In the genomic region with DNA sequence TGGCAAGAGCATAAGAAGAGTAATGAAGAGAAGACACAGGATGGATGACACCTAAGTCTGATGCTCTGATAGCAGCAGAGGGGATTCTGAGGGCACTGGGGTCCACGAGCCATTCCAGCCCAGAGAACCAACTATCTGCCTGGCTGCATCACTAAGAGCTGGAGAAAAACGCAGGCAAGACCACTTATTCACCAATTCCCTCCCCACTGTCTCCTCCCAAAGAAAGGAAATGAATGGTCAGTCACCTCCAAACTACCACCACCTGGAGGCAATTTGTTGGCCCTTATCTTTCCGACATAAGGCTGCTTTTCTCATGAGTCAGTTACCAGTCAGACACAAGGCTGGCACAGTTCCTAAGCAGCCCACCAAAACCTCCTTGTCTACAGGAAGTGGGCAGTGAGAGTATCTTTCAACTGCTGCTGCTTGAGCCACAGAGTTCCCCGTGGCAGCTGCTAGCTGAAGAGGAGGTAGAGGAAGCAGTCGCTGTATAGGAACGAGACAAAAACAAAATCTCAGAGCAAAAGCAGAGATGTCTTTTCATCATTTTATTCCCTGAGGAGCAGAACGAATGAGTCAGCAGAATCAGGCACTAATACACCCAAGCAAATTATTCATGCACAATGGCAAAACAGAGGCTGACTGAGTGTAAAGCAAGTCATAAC, we compare ENCODE assay signal across 8 cellular contexts.
DNase-seq lines count a peak whose midpoint lies in the region; ATAC-seq and TF ChIP-seq lines count a peak whose summit lies in the region.

No MANE protein-coding gene starts in this region.

- peaks cover 78% of the 10 kb centered on the region for H3K4me1 Mint-ChIP-seq in activated naive CD4-positive, alpha-beta T cell treated with anti-CD3 and anti-CD28 coated beads, Interleukin-2, amount 10 ng/mL, durations not matched to agents 7 days and 5 days

- CTCF ChIA-PET in RWPE1 (lab: Yijun Ruan, JAX) = interaction anchor here (1.2 kb wide), 1 partner anchor 42 kb away, joined by 4 read pairs; no protein-coding TSS in a partner anchor
- CTCF ChIA-PET in activated naive CD4-positive, alpha-beta T cell treated with anti-CD3 and anti-CD28 coated beads, Interleukin-2, amount 10 ng/mL, durations not matched to agents 7 days and 5 days (lab: Charles Lee) = interaction anchor here (1.5 kb wide), 1 partner anchor 52 kb away, joined by 4 read pairs; no protein-coding TSS in a partner anchor

- peak overlapping the region; percentile 40 for H3K4me3 Mint-ChIP-seq in activated naive CD4-positive, alpha-beta T cell treated with anti-CD3 and anti-CD28 coated beads, Interleukin-2, amount 10 ng/mL, durations not matched to agents 7 days and 5 days

- H3K36me3 Mint-ChIP-seq in activated naive CD4-positive, alpha-beta T cell treated with anti-CD3 and anti-CD28 coated beads, Interleukin-2, amount 10 ng/mL, durations not matched to agents 7 days and 5 days = peaks cover 60% of the 10 kb centered on the region

- no peaks in the 10 kb centered on the region for H3K27me3 Mint-ChIP-seq in activated naive CD4-positive, alpha-beta T cell treated with anti-CD3 and anti-CD28 coated beads, Interleukin-2, amount 10 ng/mL, durations not matched to agents 7 days and 5 days

- POLR2A ChIA-PET in RWPE1 (lab: Yijun Ruan, JAX; ENCODE audit: low non-redundant PET) = no interaction called here

- no peak for TF ChIP-seq CTCF in RWPE1 (conservative IDR thresholded peaks at IDR 0.05; ENCODE audit: low read depth)

- peak overlapping the region; percentile 90 for H3K27ac ChIP-seq in RWPE1

- H3K9me3 Mint-ChIP-seq in activated naive CD4-positive, alpha-beta T cell treated with anti-CD3 and anti-CD28 coated beads, Interleukin-2, amount 10 ng/mL, durations not matched to agents 7 days and 5 days = no peaks in the 10 kb centered on the region

- peak overlapping the region; percentile 86 for H3K27ac Mint-ChIP-seq in activated naive CD4-positive, alpha-beta T cell treated with anti-CD3 and anti-CD28 coated beads, Interleukin-2, amount 10 ng/mL, durations not matched to agents 7 days and 5 days

- DNase-seq in RWPE1 (ENCODE audit: low spot score) (peak; percentile 68), kidney glomerular epithelial cell (lab: John Stamatoyannopoulos, UW) (peak; percentile 94), NCI-H345 (lab: John Stamatoyannopoulos, UW) (no peak)
- DNase-seq in activated naive CD4-positive, alpha-beta T cell treated with anti-CD3 and anti-CD28 coated beads, Interleukin-2, amount 10 ng/mL, durations not matched to agents 7 days and 5 days = peak; percentile 63
- peak; percentile 69 for DNase-seq in stimulated activated CD8-positive, alpha-beta memory T cell treated with anti-CD3 and anti-CD28 coated beads, Interleukin-7, amount 100 ng/mL, for 4 hours (ENCODE audit: low read depth in 2 of 2)

- peak; percentile 57 for ATAC-seq in GM21423 (IDR thresholded peaks at IDR 0.05; ENCODE audit: unreplicated experiment)
- no peak for ATAC-seq in GM19467 (IDR thresholded peaks at IDR 0.05; ENCODE audit: unreplicated experiment)
- no peak for ATAC-seq in HG02870 (IDR thresholded peaks at IDR 0.05; ENCODE audit: unreplicated experiment)
